In genomic region chr6:144447487-144447886, GRCh38 we compare ENCODE assay signal across 16 cellular contexts.
DNase-seq lines count a peak whose midpoint lies in the region; FAIRE-seq and TF ChIP-seq lines count a peak whose summit lies in the region.
"Had no signal": no experiment of that assay in that cellular context is flagged by ENCODE, and none has a peak within 500 bp of the region (broad histone marks: within the 10 kb centered on the region; RNA-seq: fewer than 3 reads in every experiment).

No MANE protein-coding gene starts in this region.

- H3K27ac Mint-ChIP-seq in astrocyte (ENCODE audit: unreplicated experiment) (peak overlapping the region; percentile 10), immature natural killer cell (peak overlapping the region in 3 of 6 donors; percentile 45 to 72 (median 70))
- no peak overlapping the region for H3K27ac Mint-ChIP-seq in activated T-cell treated with anti-CD3 and anti-CD28 coated beads, Interleukin-2, amount 50 U/mL, for 24 hours
- H3K27ac Mint-ChIP-seq: activated naive CD4-positive, alpha-beta T cell treated with anti-CD3 and anti-CD28 coated beads for 36 hours; nephron; T-helper 17 cell had no signal

- H3K9me3 ChIP-seq in astrocyte (ENCODE audit: insufficient read depth, low read depth, low read length) (no peaks in the 10 kb centered on the region), keratinocyte (ENCODE audit: control insufficient read depth, low read depth, low read length) (no peaks in the 10 kb centered on the region)

- no peak for TF ChIP-seq CTCF in astrocyte (IDR thresholded peaks at IDR 0.05; ENCODE audit: insufficient read depth, low read depth, low read length)
- TF ChIP-seq CTCF in keratinocyte (optimal IDR thresholded peaks at IDR 0.05 in 1 of 3, IDR thresholded peaks at IDR 0.05 in 1 of 3, conservative IDR thresholded peaks at IDR 0.05 in 1 of 3; ENCODE audit: extremely low read depth in 1 of 3, insufficient read depth in 2 of 3, low read length in 3 of 3), result no peak

- H3K4me3 Mint-ChIP-seq in astrocyte (ENCODE audit: unreplicated experiment) (no peak overlapping the region), immature natural killer cell (no peak overlapping the region)
- H3K4me3 Mint-ChIP-seq in activated T-cell treated with anti-CD3 and anti-CD28 coated beads, Interleukin-2, amount 50 U/mL, for 24 hours, result no peak overlapping the region
- H3K4me3 Mint-ChIP-seq: activated naive CD4-positive, alpha-beta T cell treated with anti-CD3 and anti-CD28 coated beads for 36 hours; nephron; T-helper 17 cell had no signal

- H3K36me3 ChIP-seq in astrocyte (ENCODE audit: insufficient read depth, low read length), result peaks cover 14% of the 10 kb centered on the region
- H3K36me3 ChIP-seq in keratinocyte (ENCODE audit: control insufficient read depth in 2 of 2, extremely low read depth in 1 of 2, insufficient read depth in 2 of 2, low read length in 2 of 2), result peaks cover 0 to 4% of the 10 kb centered on the region in 2 experiments

- H3K36me3 Mint-ChIP-seq in astrocyte (ENCODE audit: low read depth, unreplicated experiment), result peaks cover 9% of the 10 kb centered on the region
- H3K36me3 Mint-ChIP-seq in immature natural killer cell, result peaks cover 10 to 60% (median 35%) of the 10 kb centered on the region in 3 donors
- H3K36me3 Mint-ChIP-seq in activated T-cell treated with anti-CD3 and anti-CD28 coated beads, Interleukin-2, amount 50 U/mL, for 24 hours (ENCODE audit: low read depth), result peaks cover 48% of the 10 kb centered on the region

- no peaks in the 10 kb centered on the region for H3K27me3 ChIP-seq in astrocyte (ENCODE audit: insufficient read depth, low read length)
- H3K27me3 ChIP-seq in keratinocyte (ENCODE audit: control insufficient read depth, extremely low read depth, insufficient read depth, low read length), result no peaks in the 10 kb centered on the region

- POLR2A ChIA-PET in HEK293T (lab: Yijun Ruan, JAX), result no interaction called here

- FAIRE-seq in astrocyte (lab: Jason Lieb, UNC), result peak; percentile 62
- peak; percentile 89 for FAIRE-seq in keratinocyte (lab: Jason Lieb, UNC)

- H4K20me1 ChIP-seq in astrocyte (ENCODE audit: insufficient read depth, low read length), result no peaks in the 10 kb centered on the region
- H4K20me1 ChIP-seq in keratinocyte (ENCODE audit: control insufficient read depth, extremely low read depth, insufficient read depth, low read length), result no peaks in the 10 kb centered on the region

- in situ Hi-C loops in KBM-7 (cut with MboI; ENCODE audit: low pct_unique_long_range_greater_than_20kb, low sequenced_read_pairs), result no loop called here

- no peak overlapping the region for H3K4me3 ChIP-seq in astrocyte (ENCODE audit: insufficient read depth, low read depth, low read length)
- no peak overlapping the region for H3K4me3 ChIP-seq in keratinocyte (ENCODE audit: control insufficient read depth in 2 of 3, extremely low read depth in 1 of 3, insufficient read depth in 2 of 3, low read depth in 1 of 3, low read length in 3 of 3)

- H3K4me1 ChIP-seq in astrocyte (ENCODE audit: insufficient read depth, low read length) (peaks cover 4% of the 10 kb centered on the region), keratinocyte (ENCODE audit: control insufficient read depth, extremely low read depth, insufficient read depth, low read length) (no peaks in the 10 kb centered on the region)

- H3K9ac ChIP-seq in astrocyte (ENCODE audit: low read length) (no peak overlapping the region), keratinocyte (ENCODE audit: control insufficient read depth, extremely low read depth, insufficient read depth, low read length) (no peak overlapping the region)

- H3K9me3 Mint-ChIP-seq in astrocyte (ENCODE audit: unreplicated experiment) (peaks cover 1% of the 10 kb centered on the region), immature natural killer cell (no peaks in the 10 kb centered on the region)
- no peaks in the 10 kb centered on the region for H3K9me3 Mint-ChIP-seq in activated T-cell treated with anti-CD3 and anti-CD28 coated beads, Interleukin-2, amount 50 U/mL, for 24 hours
- H3K9me3 Mint-ChIP-seq: activated naive CD4-positive, alpha-beta T cell treated with anti-CD3 and anti-CD28 coated beads for 36 hours had no signal

- dilution Hi-C loops in keratinocyte (cut with MboI; ENCODE audit: extremely low pct_ligation_motif_present, low sequenced_read_pairs), result no loop called here

- CTCF ChIA-PET in HEK293T (lab: Yijun Ruan, JAX), result no interaction called here

- peak overlapping the region; percentile 32 for H3K4me2 ChIP-seq in astrocyte (ENCODE audit: low read length)
- no peak overlapping the region for H3K4me2 ChIP-seq in keratinocyte (ENCODE audit: control insufficient read depth, extremely low read depth, insufficient read depth, low read depth, low read length)

- DNase-seq in AG20443 (ENCODE audit: low spot score) (peak; percentile 44), HT1080 (ENCODE audit: low read depth) (peak; percentile 77), astrocyte (ENCODE audit: low read depth) (peak; percentile 57), keratinocyte (ENCODE audit: low read depth, low spot score) (no peak), immature natural killer cell (no peak), KBM-7 (no peak), HEK293T (ENCODE audit: extremely low spot score) (no peak)
- no peak for DNase-seq in activated T-cell treated with anti-CD3 and anti-CD28 coated beads, Interleukin-2, amount 50 U/mL, for 24 hours
- DNase-seq: activated naive CD4-positive, alpha-beta T cell treated with anti-CD3 and anti-CD28 coated beads for 36 hours; effector CD8-positive, alpha-beta T cell; MM.1S; NCI-H2029; Right ventricle myocardium superior; stimulated activated CD4-positive, alpha-beta T cell treated with anti-CD3 and anti-CD28 coated beads, Interleukin-15, amount 100 ng/mL, for 24 hours; T-helper 17 cell had no signal

- H3K9me1 ChIP-seq in keratinocyte (ENCODE audit: control insufficient read depth, extremely low read depth, insufficient read depth, low read length), result no peaks in the 10 kb centered on the region

- no peak overlapping the region for H3K27ac ChIP-seq in astrocyte (ENCODE audit: low read depth, low read length)
- no peak overlapping the region for H3K27ac ChIP-seq in keratinocyte (ENCODE audit: control insufficient read depth, insufficient read depth, low read length)

- H3K79me2 ChIP-seq in astrocyte (ENCODE audit: insufficient read depth, low read length), result no peaks in the 10 kb centered on the region
- no peaks in the 10 kb centered on the region for H3K79me2 ChIP-seq in keratinocyte (ENCODE audit: control insufficient read depth, insufficient read depth, low read length)

- H3K4me1 Mint-ChIP-seq in astrocyte (ENCODE audit: low read depth, unreplicated experiment), result peaks cover 5% of the 10 kb centered on the region
- peaks cover 13 to 33% of the 10 kb centered on the region in 2 donors for H3K4me1 Mint-ChIP-seq in immature natural killer cell
- H3K4me1 Mint-ChIP-seq in activated T-cell treated with anti-CD3 and anti-CD28 coated beads, Interleukin-2, amount 50 U/mL, for 24 hours (ENCODE audit: low read depth), result peaks cover 3% of the 10 kb centered on the region
- H3K4me1 Mint-ChIP-seq: nephron had no signal

- H3K27me3 Mint-ChIP-seq in astrocyte (ENCODE audit: low read depth, unreplicated experiment) (no peaks in the 10 kb centered on the region), immature natural killer cell (ENCODE audit: low read depth in 3 of 3) (peaks cover 0 to 5% (median 0%) of the 10 kb centered on the region in 3 donors)
- no peaks in the 10 kb centered on the region for H3K27me3 Mint-ChIP-seq in activated T-cell treated with anti-CD3 and anti-CD28 coated beads, Interleukin-2, amount 50 U/mL, for 24 hours
- H3K27me3 Mint-ChIP-seq: T-helper 17 cell had no signal

- H2AFZ ChIP-seq in astrocyte (ENCODE audit: low read depth, low read length) (no peak overlapping the region), keratinocyte (ENCODE audit: control insufficient read depth, low read length) (no peak overlapping the region)

TF ChIP-seq in HEK293T, 16 proteins besides CTCF, POLR2A, EP300 and RAD21:
- TF ChIP-seq SP1 (IDR thresholded peaks at IDR 0.05), result no peak

Comparison
In these comparisons a context has a peak if more than half of its experiments do, and no peak if none do; other contexts are left out.
1. DNase-seq: peak in AG20443 (single experiment), HT1080 (single experiment) and astrocyte (single experiment); none in keratinocyte (single experiment), immature natural killer cell (0 of 3), KBM-7 (single experiment), activated T-cell treated with anti-CD3 and anti-CD28 coated beads, Interleukin-2, amount 50 U/mL, for 24 hours (single experiment) and HEK293T (single experiment).